In genomic region chr11:126753990-126754389, GRCh38 we compare ENCODE assay signal across 28 cellular contexts.
"Had no signal": no experiment of that assay in that cellular context is flagged by ENCODE, and none has a peak within 500 bp of the region (broad histone marks: within the 10 kb centered on the region; RNA-seq: fewer than 3 reads in every experiment).

No MANE protein-coding gene starts in this region.

- H3K4me3 ChIP-seq: neural progenitor cell, ovary, psoas muscle, right lobe of liver, sigmoid colon, stomach, thoracic aorta, thyroid gland, tibial nerve, upper lobe of left lung, uterus had no signal

- H3K36me3 Mint-ChIP-seq: naive thymus-derived CD8-positive, alpha-beta T cell; natural killer cell treated with Interleukin-12 subunit alpha and Interleukin-12 subunit beta and Interleukin-15 and Interleukin-18, amount 100 ng/mL, for 72 hours; neural progenitor cell; stimulated activated effector memory CD8-positive, alpha-beta T cell treated with anti-CD3 and anti-CD28 coated beads, Interleukin-12 subunit alpha, Interleukin-12 subunit beta, amount 100 ng/mL, for 72 hours; stimulated activated naive B cell treated with anti-CD40 and anti-IgM and Interleukin-4, amounts not matched to agents 10 μg/mL and 1 μg/mL and 100 μg/mL, for 72 hours had no signal

- H3K4me1 ChIP-seq: parathyroid adenoma, psoas muscle, right lobe of liver, sigmoid colon, thyroid gland, tibial nerve, upper lobe of left lung, uterus had no signal

- H3K9me3 ChIP-seq: ovary, psoas muscle, right lobe of liver, sigmoid colon, thyroid gland, tibial nerve, upper lobe of left lung, uterus had no signal

- H3K27me3 ChIP-seq: neural progenitor cell, ovary, right lobe of liver, sigmoid colon, thyroid gland, tibial nerve, upper lobe of left lung, uterus had no signal

- H3K79me2 ChIP-seq: parathyroid adenoma had no signal

- H3K36me3 ChIP-seq: neural progenitor cell, ovary, right lobe of liver, sigmoid colon, stomach, thoracic aorta, thyroid gland, tibial nerve, upper lobe of left lung, uterus had no signal

- H3K4me3 Mint-ChIP-seq: naive thymus-derived CD8-positive, alpha-beta T cell; natural killer cell treated with Interleukin-12 subunit alpha and Interleukin-12 subunit beta and Interleukin-15 and Interleukin-18, amount 100 ng/mL, for 72 hours; neural progenitor cell; stimulated activated effector memory CD8-positive, alpha-beta T cell treated with anti-CD3 and anti-CD28 coated beads, Interleukin-12 subunit alpha, Interleukin-12 subunit beta, amount 100 ng/mL, for 72 hours; stimulated activated naive B cell treated with anti-CD40 and anti-IgM and Interleukin-4, amounts not matched to agents 10 μg/mL and 1 μg/mL and 100 μg/mL, for 72 hours; stimulated activated naive CD8-positive, alpha-beta T cell treated with anti-CD3 and anti-CD28 coated beads, Interleukin-15, Interleukin-2, amounts not matched to agents 100 ng/mL and 50 ng/mL, for 24 hours had no signal

- H3K4me2 ChIP-seq: neural progenitor cell had no signal

- H3K9me3 Mint-ChIP-seq: natural killer cell treated with Interleukin-12 subunit alpha and Interleukin-12 subunit beta and Interleukin-15 and Interleukin-18, amount 100 ng/mL, for 72 hours; neural progenitor cell; stimulated activated naive B cell treated with anti-CD40 and anti-IgM and Interleukin-4, amounts not matched to agents 10 μg/mL and 1 μg/mL and 100 μg/mL, for 72 hours had no signal

- DNase-seq: naive thymus-derived CD8-positive, alpha-beta T cell; occipital lobe; ovary; posterior cingulate gyrus; psoas muscle; right cardiac atrium; right lobe of liver; sigmoid colon; small intestine; stimulated activated CD4-positive, alpha-beta T cell treated with anti-CD3 and anti-CD28 coated beads, Interleukin-15, amount 100 ng/mL, for 24 hours; stimulated activated CD4-positive, alpha-beta T cell treated with anti-CD3 and anti-CD28 coated beads, Interleukin-2, amount 100 ng/mL, for 24 hours; stimulated activated CD4-positive, alpha-beta T cell treated with anti-CD3 and anti-CD28 coated beads, Interleukin-2, amount 100 ng/mL, for 48 hours; stimulated activated CD4-positive, alpha-beta T cell treated with anti-CD3 and anti-CD28 coated beads, Interleukin-4, amount 100 ng/mL, for 24 hours; stimulated activated naive B cell treated with anti-CD40 and anti-IgM and Interleukin-4, amounts not matched to agents 10 μg/mL and 1 μg/mL and 100 μg/mL, for 72 hours; stimulated activated naive CD4-positive, alpha-beta T cell treated with Interleukin-2 at 50 U/mL for 16 hours; stomach; thyroid gland; trophoblast cell; upper lobe of left lung; uterus had no signal

- H2AFZ ChIP-seq: neural progenitor cell, parathyroid adenoma had no signal

- H3K4me1 Mint-ChIP-seq: stimulated activated naive B cell treated with anti-CD40 and anti-IgM and Interleukin-4, amounts not matched to agents 10 μg/mL and 1 μg/mL and 100 μg/mL, for 72 hours had no signal

- H3K9ac ChIP-seq: neural progenitor cell, parathyroid adenoma had no signal

- H3K27ac ChIP-seq: neural progenitor cell, ovary, parathyroid adenoma, psoas muscle, right lobe of liver, sigmoid colon, stomach, thoracic aorta, thyroid gland, tibial nerve, upper lobe of left lung, uterus had no signal

- H3K27ac Mint-ChIP-seq: naive thymus-derived CD8-positive, alpha-beta T cell; natural killer cell treated with Interleukin-12 subunit alpha and Interleukin-12 subunit beta and Interleukin-15 and Interleukin-18, amount 100 ng/mL, for 72 hours; neural progenitor cell; progenitor cell of endocrine pancreas; stimulated activated effector memory CD8-positive, alpha-beta T cell treated with anti-CD3 and anti-CD28 coated beads, Interleukin-12 subunit alpha, Interleukin-12 subunit beta, amount 100 ng/mL, for 72 hours; stimulated activated naive B cell treated with anti-CD40 and anti-IgM and Interleukin-4, amounts not matched to agents 10 μg/mL and 1 μg/mL and 100 μg/mL, for 72 hours; stimulated activated naive CD8-positive, alpha-beta T cell treated with anti-CD3 and anti-CD28 coated beads, Interleukin-15, Interleukin-2, amounts not matched to agents 100 ng/mL and 50 ng/mL, for 24 hours had no signal
